Comparison of ENCODE assay signal across 8 cellular contexts in the genomic region with DNA sequence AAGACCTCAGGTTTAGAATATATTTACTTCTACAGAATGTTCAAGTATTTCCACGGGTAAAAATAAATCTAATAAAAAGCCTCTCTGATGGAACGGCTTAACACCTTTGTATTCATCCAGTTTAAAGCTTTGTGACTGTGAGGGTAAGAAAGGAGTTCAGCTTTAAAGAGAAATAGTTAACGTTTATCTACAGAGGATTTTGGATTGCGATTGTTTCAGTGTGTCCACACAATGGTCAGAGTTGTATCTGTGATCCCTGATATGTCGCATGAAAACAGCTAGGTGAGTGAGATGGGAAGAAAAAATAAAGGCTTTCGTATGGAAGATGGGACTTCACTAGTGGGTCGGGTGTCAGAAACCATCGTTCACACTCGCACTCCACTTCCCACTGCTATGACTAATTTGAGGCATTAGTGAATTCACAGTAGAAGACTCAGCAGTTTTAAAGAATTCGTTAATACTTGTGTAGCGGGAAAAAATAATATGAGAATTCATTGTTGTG. TPM values are rescaled to one million over a fixed set of nuclear protein-coding genes. Genes with fewer than 3 reads are reported as not detected.
DNase-seq lines count a peak whose midpoint lies in the region; ATAC-seq and TF ChIP-seq lines count a peak whose summit lies in the region.

No MANE protein-coding gene starts in this region.

- H3K9me3 ChIP-seq in liver (ENCODE audit: control insufficient read depth in 4 of 4, low read length in 3 of 4), result no peaks in the 10 kb centered on the region
- no peaks in the 10 kb centered on the region for H3K9me3 ChIP-seq in thyroid gland

- peak overlapping the region in 1 of 2 donors; percentile 66 for H3K9ac ChIP-seq in liver (ENCODE audit: low read depth in 1 of 2, low read length in 2 of 2)

- H3K36me3 ChIP-seq in liver (ENCODE audit: control insufficient read depth in 4 of 4, insufficient read depth in 3 of 4, low read depth in 1 of 4, low read length in 3 of 4) (no peaks in the 10 kb centered on the region), thyroid gland (no peaks in the 10 kb centered on the region)

- in situ Hi-C loops in astrocyte of the spinal cord (cut with HindIII; ENCODE audit: low sequenced_read_pairs), result no loop called here

- H3K4me1 ChIP-seq in liver (ENCODE audit: control insufficient read depth in 4 of 4, insufficient read depth in 4 of 4, low read length in 3 of 4) (peaks cover 5 to 34% (median 20%) of the 10 kb centered on the region in 4 donors), thyroid gland (peaks cover 25 to 26% of the 10 kb centered on the region in 2 donors)

- intact Hi-C loops in thyroid gland (cut with DNase I), result loop anchor here (10.0 kb wide), 1 partner anchor 54 kb away; no protein-coding TSS in a partner anchor

- H3K27ac ChIP-seq in liver (ENCODE audit: low read depth in 1 of 2, low read length in 2 of 2) (no peak overlapping the region), thyroid gland (peak overlapping the region; percentile 84 to 93 (median 90))

- no peak for TF ChIP-seq RAD21 in liver (IDR thresholded peaks at IDR 0.05)

- no peak for TF ChIP-seq CTCF in LNCaP clone FGC (IDR thresholded peaks at IDR 0.05; ENCODE audit: control insufficient read depth, extremely low read depth, insufficient read depth)
- TF ChIP-seq CTCF in astrocyte of the spinal cord (IDR thresholded peaks at IDR 0.05; ENCODE audit: low read depth, low read length), result no peak
- TF ChIP-seq CTCF in liver (IDR thresholded peaks at IDR 0.05; ENCODE audit: low read depth, low read length, missing input control), result no peak
- no peak for TF ChIP-seq CTCF in thyroid gland (IDR thresholded peaks at IDR 0.05)

- WGBS in liver, result 29% methylated on average over 11 of the region's 11 CpGs
- 18 to 27% methylated on average over 11 of the region's 11 CpGs for WGBS in thyroid gland, 2 donors

- peak; percentile 35 for DNase-seq in DMS79 (lab: John Stamatoyannopoulos, UW)
- DNase-seq in LNCaP clone FGC (ENCODE audit: low read depth), result no peak
- peak; percentile 45 for DNase-seq in astrocyte of the spinal cord (ENCODE audit: low read depth, low spot score)
- DNase-seq in thyroid gland, result no peak
- no peak for DNase-seq in effector CD4-positive, alpha-beta T cell
- no peak for DNase-seq in stimulated activated naive CD4-positive, alpha-beta T cell treated with Interleukin-2 at 50 U/mL for 16 hours (lab: John Stamatoyannopoulos, UW)

- H3K4me3 ChIP-seq in LNCaP clone FGC (ENCODE audit: low read depth, low read length), result peak overlapping the region; percentile 70
- H3K4me3 ChIP-seq in astrocyte of the spinal cord (ENCODE audit: low read depth, low read length), result peak overlapping the region; percentile 70
- peak overlapping the region; percentile 38 to 98 (median 66) for H3K4me3 ChIP-seq in liver (ENCODE audit: low read depth in 1 of 3, low read length in 3 of 3)
- peak overlapping the region in 2 of 3 donors; percentile 76 to 91 for H3K4me3 ChIP-seq in thyroid gland (replicated peaks in 1 of 3)

- no peak for TF ChIP-seq POLR2A in thyroid gland (IDR thresholded peaks at IDR 0.05)

- no peak for ATAC-seq in HG02885 (IDR thresholded peaks at IDR 0.05; ENCODE audit: poor library complexity, unreplicated experiment)

- H3K27me3 ChIP-seq in liver (ENCODE audit: control insufficient read depth in 4 of 4, insufficient read depth in 4 of 4, low read length in 3 of 4) (no peaks in the 10 kb centered on the region), thyroid gland (no peaks in the 10 kb centered on the region)

TF ChIP-seq in liver, 16 proteins besides CTCF, POLR2A, EP300 and RAD21:
- TF ChIP-seq YY1 (IDR thresholded peaks at IDR 0.05), result no peak
- peak; percentile 15 for TF ChIP-seq TAF1 (conservative IDR thresholded peaks at IDR 0.05)
- TF ChIP-seq RXRA (IDR thresholded peaks at IDR 0.05), result no peak

RNA-seq across cellular contexts. Expression of gene APLP2, which starts 1.6 kb away (rescaled TPM):
- total RNA-seq in liver (100 to 1,000 TPM; 190 to 337 TPM), thyroid gland (1,000 to 10,000 TPM in 1 of 4 donors, 100 to 1,000 TPM in 3; 782 to 1,078 (median 902) TPM)
- 100 to 1,000 TPM; 227 to 238 TPM for polyA plus RNA-seq in liver

Comparison
In these comparisons a context has a peak if more than half of its experiments do, and no peak if none do; other contexts are left out.
1. DNase-seq: peak in DMS79 (single experiment) and astrocyte of the spinal cord (single experiment); none in LNCaP clone FGC (single experiment), thyroid gland (0 of 2), effector CD4-positive, alpha-beta T cell (single experiment) and stimulated activated naive CD4-positive, alpha-beta T cell treated with Interleukin-2 at 50 U/mL for 16 hours (single experiment).
2. H3K27ac ChIP-seq: peak in thyroid gland (3 of 3); none in liver (0 of 2).
3. Peak in every context shown above with its lines, with median percentiles within 50 percentile points of each other: H3K4me3 ChIP-seq.